Comparison of ENCODE assay signal across 10 cellular contexts in the genomic region with DNA sequence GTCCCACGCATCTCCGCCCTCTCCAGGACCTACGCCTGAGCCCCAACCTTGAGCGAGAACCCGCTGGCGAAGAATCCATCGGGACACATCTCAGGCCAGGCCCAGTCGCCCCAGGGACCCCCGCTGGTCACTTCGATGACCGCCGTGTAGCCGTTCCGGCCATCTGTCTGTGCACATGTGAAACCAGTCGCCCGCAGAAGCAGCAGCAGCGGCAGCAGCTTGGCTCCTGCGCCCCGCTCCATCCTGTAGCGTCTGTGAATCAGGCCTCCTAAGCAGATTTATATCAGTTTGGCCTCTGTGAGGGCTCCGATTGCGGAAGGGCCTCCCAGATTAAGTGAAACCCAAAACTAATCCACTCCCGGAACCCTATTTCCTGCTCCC. TPM values are rescaled to one million over a fixed set of nuclear protein-coding genes. Genes with fewer than 3 reads are reported as not detected.
A peak's percentile ranks its signal among the peaks of the same experiment; 100 is the strongest.
DNase-seq lines count a peak whose midpoint lies in the region; ATAC-seq and TF ChIP-seq lines count a peak whose summit lies in the region.
"Had no signal": no experiment of that assay in that cellular context is flagged by ENCODE, and none has a peak within 500 bp of the region (broad histone marks: within the 10 kb centered on the region; RNA-seq: fewer than 3 reads in every experiment).

A gene with protein sequence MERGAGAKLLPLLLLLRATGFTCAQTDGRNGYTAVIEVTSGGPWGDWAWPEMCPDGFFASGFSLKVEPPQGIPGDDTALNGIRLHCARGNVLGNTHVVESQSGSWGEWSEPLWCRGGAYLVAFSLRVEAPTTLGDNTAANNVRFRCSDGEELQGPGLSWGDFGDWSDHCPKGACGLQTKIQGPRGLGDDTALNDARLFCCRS (minus strand): TSS at position 254 of the 381 bp plus-strand sequence. CDS start 12 bp downstream, at position 242.

- peaks cover 19% of the 10 kb centered on the region for H3K27me3 ChIP-seq in CD8-positive, alpha-beta T cell (ENCODE audit: insufficient read depth, low read length)

- no peaks in the 10 kb centered on the region for H3K9me3 Mint-ChIP-seq in CD8-positive, alpha-beta T cell
- H3K9me3 Mint-ChIP-seq: central memory CD8-positive, alpha-beta T cell had no signal

- no peak for TF ChIP-seq CTCF in CD8-positive, alpha-beta T cell (IDR thresholded peaks at IDR 0.05)

- peaks cover 25% of the 10 kb centered on the region for H3K4me1 Mint-ChIP-seq in CD8-positive, alpha-beta T cell (ENCODE audit: low read depth)

- no peaks in the 10 kb centered on the region for H3K36me3 Mint-ChIP-seq in CD8-positive, alpha-beta T cell

- ATAC-seq in CD8-positive, alpha-beta T cell, result no peak
- no peak for ATAC-seq in HG02610 (IDR thresholded peaks at IDR 0.05; ENCODE audit: unreplicated experiment)

- no peak for DNase-seq in CD8-positive, alpha-beta T cell
- DNase-seq in NCI-H82 treated with DMSO at 0.1 percent for 48 hours (lab: John Stamatoyannopoulos, UW; ENCODE audit: unreplicated experiment) (peak; percentile 79), fibroblast of gingiva (ENCODE audit: low read depth) (peak; percentile 32), posterior cingulate gyrus (peak in 6 of 10 donors; percentile 16 to 84 (median 24)), NCI-H748 treated with DMSO at 0.1 percent for 48 hours (lab: John Stamatoyannopoulos, UW) (no peak), GF-D8 (lab: John Stamatoyannopoulos, UW) (no peak), AML-193 (lab: John Stamatoyannopoulos, UW) (no peak)

- intact Hi-C loops in CD8-positive, alpha-beta T cell (cut with DNase I, micrococcal nuclease), result loop anchor here in 1 of 2 experiments (5.0 kb wide), 1 partner anchor 101 kb away; no protein-coding TSS in a partner anchor
- intact Hi-C loops in posterior cingulate gyrus (cut with DNase I), result loop anchor here (5.0 kb wide), 3 partner anchors 51 to 116 kb away; a partner anchor contains a TSS

- CTCF ChIA-PET in CD8-positive, alpha-beta T cell (lab: Charles Lee), result interaction anchor here (0.6 to 1.6 kb wide), 7 partner anchors 39 to 103 kb away, joined by 3 to 4 read pairs (median 3); a partner anchor contains a TSS

- no peaks in the 10 kb centered on the region for H3K9me3 ChIP-seq in CD8-positive, alpha-beta T cell (ENCODE audit: low read length)

- peak within 1 kb of the TSS; percentile 51 for H3K4me3 Mint-ChIP-seq in CD8-positive, alpha-beta T cell
- H3K4me3 Mint-ChIP-seq: central memory CD8-positive, alpha-beta T cell had no signal

- no peak within 1 kb of the TSS for H3K27ac ChIP-seq in CD8-positive, alpha-beta T cell (ENCODE audit: low read depth, low read length)

- peaks cover 29% of the 10 kb centered on the region for H3K4me1 ChIP-seq in CD8-positive, alpha-beta T cell (ENCODE audit: insufficient read depth, low read length)

- H3K36me3 ChIP-seq in CD8-positive, alpha-beta T cell (ENCODE audit: insufficient read depth, low read length), result no peaks in the 10 kb centered on the region

- peaks cover 45% of the 10 kb centered on the region for H3K27me3 Mint-ChIP-seq in CD8-positive, alpha-beta T cell (ENCODE audit: low read depth)

- no peak within 1 kb of the TSS for H3K4me3 ChIP-seq in CD8-positive, alpha-beta T cell (ENCODE audit: low read depth, low read length)

- POLR2A ChIA-PET in CD8-positive, alpha-beta T cell (lab: Charles Lee), result no interaction called here

- no peak within 1 kb of the TSS for H3K27ac Mint-ChIP-seq in CD8-positive, alpha-beta T cell

RNA-seq across cellular contexts. Expression of the gene that starts here (rescaled TPM):
- not detected for total RNA-seq in CD8-positive, alpha-beta T cell
- total RNA-seq: SK-MEL-5 had no signal

Comparison
In these comparisons a context has a peak if more than half of its experiments do, and no peak if none do; other contexts are left out.
1. DNase-seq: peak in NCI-H82 treated with DMSO at 0.1 percent for 48 hours (single experiment), fibroblast of gingiva (single experiment) and posterior cingulate gyrus (6 of 10); none in CD8-positive, alpha-beta T cell (0 of 7), NCI-H748 treated with DMSO at 0.1 percent for 48 hours (single experiment), GF-D8 (single experiment) and AML-193 (0 of 2).